1 cellular context compared by ENCODE assay signal in the genomic region with DNA sequence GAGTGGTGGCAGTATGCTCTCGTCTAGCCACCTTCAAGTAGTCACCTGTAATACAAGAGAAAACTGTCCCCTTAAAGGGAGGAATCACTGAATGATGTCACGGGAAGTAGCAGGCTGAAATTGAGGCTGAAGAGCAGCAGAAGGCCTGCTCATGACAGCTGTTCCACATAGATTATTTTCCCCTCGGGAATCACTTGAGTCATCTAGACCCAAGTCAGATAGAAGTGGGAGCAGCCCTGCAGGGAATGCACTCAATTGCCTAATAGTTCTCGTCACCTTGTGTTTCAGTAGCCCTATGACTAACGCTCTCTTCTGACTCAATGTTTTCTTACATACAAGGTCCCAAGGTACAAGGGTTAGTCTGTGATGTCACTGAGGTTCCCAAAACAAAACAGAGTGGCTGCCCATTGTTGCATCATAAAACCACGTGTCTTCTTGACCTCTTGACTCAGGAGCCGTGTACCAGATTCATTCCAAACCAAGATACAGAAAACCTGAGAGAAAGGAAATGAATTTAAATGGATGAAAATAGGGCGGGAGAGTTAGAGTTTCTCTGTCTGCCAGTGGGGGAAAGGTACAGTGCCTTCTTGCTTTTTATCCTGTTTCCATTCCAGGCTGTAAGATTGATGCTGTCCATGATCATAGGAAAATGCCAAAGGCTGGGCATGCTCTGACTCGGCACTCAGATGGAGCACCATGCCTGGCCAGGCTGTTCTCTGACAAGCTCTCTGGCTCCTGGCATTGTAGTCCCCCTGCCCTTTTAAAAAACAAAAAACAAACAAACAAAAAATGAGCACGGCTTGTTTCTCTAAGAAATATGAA.
TF ChIP-seq lines count a peak whose summit lies in the region.

No MANE protein-coding gene starts in this region.

TF ChIP-seq in K562, 482 proteins besides CTCF, POLR2A, EP300 and RAD21 (continued from another document):
- TF ChIP-seq, protein P1, sequence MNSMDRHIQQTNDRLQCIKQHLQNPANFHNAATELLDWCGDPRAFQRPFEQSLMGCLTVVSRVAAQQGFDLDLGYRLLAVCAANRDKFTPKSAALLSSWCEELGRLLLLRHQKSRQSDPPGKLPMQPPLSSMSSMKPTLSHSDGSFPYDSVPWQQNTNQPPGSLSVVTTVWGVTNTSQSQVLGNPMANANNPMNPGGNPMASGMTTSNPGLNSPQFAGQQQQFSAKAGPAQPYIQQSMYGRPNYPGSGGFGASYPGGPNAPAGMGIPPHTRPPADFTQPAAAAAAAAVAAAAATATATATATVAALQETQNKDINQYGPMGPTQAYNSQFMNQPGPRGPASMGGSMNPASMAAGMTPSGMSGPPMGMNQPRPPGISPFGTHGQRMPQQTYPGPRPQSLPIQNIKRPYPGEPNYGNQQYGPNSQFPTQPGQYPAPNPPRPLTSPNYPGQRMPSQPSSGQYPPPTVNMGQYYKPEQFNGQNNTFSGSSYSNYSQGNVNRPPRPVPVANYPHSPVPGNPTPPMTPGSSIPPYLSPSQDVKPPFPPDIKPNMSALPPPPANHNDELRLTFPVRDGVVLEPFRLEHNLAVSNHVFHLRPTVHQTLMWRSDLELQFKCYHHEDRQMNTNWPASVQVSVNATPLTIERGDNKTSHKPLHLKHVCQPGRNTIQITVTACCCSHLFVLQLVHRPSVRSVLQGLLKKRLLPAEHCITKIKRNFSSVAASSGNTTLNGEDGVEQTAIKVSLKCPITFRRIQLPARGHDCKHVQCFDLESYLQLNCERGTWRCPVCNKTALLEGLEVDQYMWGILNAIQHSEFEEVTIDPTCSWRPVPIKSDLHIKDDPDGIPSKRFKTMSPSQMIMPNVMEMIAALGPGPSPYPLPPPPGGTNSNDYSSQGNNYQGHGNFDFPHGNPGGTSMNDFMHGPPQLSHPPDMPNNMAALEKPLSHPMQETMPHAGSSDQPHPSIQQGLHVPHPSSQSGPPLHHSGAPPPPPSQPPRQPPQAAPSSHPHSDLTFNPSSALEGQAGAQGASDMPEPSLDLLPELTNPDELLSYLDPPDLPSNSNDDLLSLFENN (IDR thresholded peaks at IDR 0.05; ENCODE audit: low read depth in 2 of 2, low read length in 2 of 2) = peak in 1 of 2 experiments; percentile 54; a peak in 1 of 4 replicates
- TF ChIP-seq KDM1A (IDR thresholded peaks at IDR 0.05) = peak; percentile 73 to 74; a peak in 3 of 4 replicates
- no peak for TF ChIP-seq NONO (IDR thresholded peaks at IDR 0.05; ENCODE audit: low read depth in 2 of 2, low read length in 1 of 2)
- TF ChIP-seq FOXJ3 (CRISPR knock-in tag; IDR thresholded peaks at IDR 0.05) = no peak
TF ChIP-seq in K562: peak in this region for 121.
